ENCODE assay signal across 13 cellular contexts in the genomic region with DNA sequence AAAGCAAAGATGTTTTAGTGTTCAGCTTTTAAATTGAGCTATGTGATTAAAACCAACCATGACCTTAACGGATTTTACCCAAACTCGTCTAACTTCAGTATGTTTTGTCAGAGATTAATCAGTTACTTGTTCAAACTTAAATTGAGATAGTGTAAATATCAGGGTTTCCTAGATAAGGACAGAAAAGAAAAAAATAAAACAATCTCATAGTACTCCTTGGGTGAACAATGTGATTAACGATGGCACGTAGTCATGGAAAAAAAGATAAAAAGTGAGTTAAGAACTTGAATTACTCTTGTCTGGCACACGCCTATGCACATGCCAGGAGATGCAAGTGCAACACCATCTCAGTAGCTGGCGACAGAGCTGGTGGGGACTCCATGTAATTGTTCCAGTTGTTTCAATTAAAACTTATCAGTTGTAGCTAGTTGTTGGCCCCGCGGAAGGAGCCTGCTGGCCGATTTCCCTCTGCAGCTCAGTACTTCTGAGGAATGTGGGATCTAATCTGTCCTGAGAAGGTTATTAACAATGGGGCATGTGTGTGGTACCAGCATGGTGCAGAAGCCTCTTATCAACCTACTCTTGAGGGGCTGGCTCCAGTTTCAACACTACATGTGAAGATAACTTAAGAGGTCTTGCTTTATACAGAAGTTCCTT. TPM values are rescaled to one million over a fixed set of nuclear protein-coding genes. Genes with fewer than 3 reads are reported as not detected.
A peak's percentile ranks its signal among the peaks of the same experiment; 100 is the strongest.
DNase-seq lines count a peak whose midpoint lies in the region; TF ChIP-seq lines count a peak whose summit lies in the region.
"Had no signal": no experiment of that assay in that cellular context is flagged by ENCODE, and none has a peak within 500 bp of the region (broad histone marks: within the 10 kb centered on the region; RNA-seq: fewer than 3 reads in every experiment).

No MANE protein-coding gene starts in this region.

- TF ChIP-seq CTCF in HEK293 (tag by site-specific recombination; IDR thresholded peaks at IDR 0.05) (no peak), brain (conservative IDR thresholded peaks at IDR 0.05) (no peak), smooth muscle cell (IDR thresholded peaks at IDR 0.05; ENCODE audit: borderline replicate concordance, insufficient read depth, poor library complexity, severe bottlenecking) (no peak)

- H3K4me1 ChIP-seq in HEK293 (ENCODE audit: control insufficient read depth, insufficient read depth, low read length) = no peaks in the 10 kb centered on the region
- peaks cover 33% of the 10 kb centered on the region for H3K4me1 ChIP-seq in smooth muscle cell (ENCODE audit: low read depth)

- H3K4me1 Mint-ChIP-seq in brain = peaks cover 47% of the 10 kb centered on the region
- H3K4me1 Mint-ChIP-seq in activated CD4-positive, alpha-beta T cell treated with anti-CD3 and anti-CD28 coated beads, Interleukin-2, amount 10 ng/mL, durations not matched to agents 24 days and 14 days = no peaks in the 10 kb centered on the region

- no peak overlapping the region for H3K9ac ChIP-seq in smooth muscle cell (ENCODE audit: low read depth)

- H3K36me3 ChIP-seq in HEK293 (ENCODE audit: control insufficient read depth in 2 of 2, insufficient read depth in 1 of 2, low read length in 2 of 2) (no peaks in the 10 kb centered on the region), smooth muscle cell (ENCODE audit: low read depth) (no peaks in the 10 kb centered on the region)

- H2AFZ ChIP-seq in smooth muscle cell (ENCODE audit: low read depth) = no peak overlapping the region

- peak overlapping the region; percentile 83 to 93 (median 86) for H3K4me3 Mint-ChIP-seq in brain
- no peak overlapping the region for H3K4me3 Mint-ChIP-seq in activated CD4-positive, alpha-beta T cell treated with anti-CD3 and anti-CD28 coated beads, Interleukin-2, amount 10 ng/mL, durations not matched to agents 24 days and 14 days

- intact Hi-C loops in activated CD4-positive, alpha-beta T cell treated with anti-CD3 and anti-CD28 coated beads, Interleukin-2, amount 10 ng/mL, durations not matched to agents 24 days and 14 days (cut with micrococcal nuclease) = no loop called here

- POLR2A ChIA-PET in HEK293 (lab: Yijun Ruan, JAX) = interaction anchor here (0.6 kb wide), 1 partner anchor 261 kb away, joined by 6 read pairs; no protein-coding TSS in a partner anchor

- H3F3A ChIP-seq in smooth muscle cell (ENCODE audit: low read depth) = no peaks in the 10 kb centered on the region

- H3K4me3 ChIP-seq in HEK293 (ENCODE audit: low read depth, low read length) (no peak overlapping the region), smooth muscle cell (peak overlapping the region; percentile 40)

- H3K27me3 ChIP-seq in smooth muscle cell (ENCODE audit: low read depth) = peaks cover 89% of the 10 kb centered on the region

- H3K4me2 ChIP-seq in smooth muscle cell = peak overlapping the region; percentile 82

- H3K27me3 Mint-ChIP-seq in brain = peaks cover 64% of the 10 kb centered on the region
- peaks cover 60% of the 10 kb centered on the region for H3K27me3 Mint-ChIP-seq in activated CD4-positive, alpha-beta T cell treated with anti-CD3 and anti-CD28 coated beads, Interleukin-2, amount 10 ng/mL, durations not matched to agents 24 days and 14 days

- H4K20me1 ChIP-seq in smooth muscle cell (ENCODE audit: low read depth) = no peaks in the 10 kb centered on the region

- DNase-seq in left kidney (ENCODE audit: low read depth, low spot score) = peak; percentile 82
- no peak for DNase-seq in smooth muscle cell (lab: John Stamatoyannopoulos, UW; ENCODE audit: unreplicated experiment)
- no peak for DNase-seq in midbrain (lab: John Stamatoyannopoulos, UW)
- no peak for DNase-seq in activated CD4-positive, alpha-beta T cell treated with anti-CD3 and anti-CD28 coated beads, Interleukin-2, amount 10 ng/mL, durations not matched to agents 24 days and 14 days
- no peak for DNase-seq in SKM-1 (lab: John Stamatoyannopoulos, UW; ENCODE audit: unreplicated experiment)
- DNase-seq: activated naive CD4-positive, alpha-beta T cell treated with Interleukin-2 at 50 U/mL for 16 hours; central memory CD4-positive, alpha-beta T cell; NCI-H82; SHP77 treated with DMSO at 0.1 percent for 48 hours had no signal

- WGBS in smooth muscle cell (ENCODE audit: low lambda C conversion rate) = 57% methylated on average over 9 of the region's 9 CpGs

- no peaks in the 10 kb centered on the region for H3K79me2 ChIP-seq in smooth muscle cell (ENCODE audit: low read depth)

- H3K27ac ChIP-seq in HEK293 (ENCODE audit: extremely low read depth, low read depth, low read length) (no peak overlapping the region), smooth muscle cell (ENCODE audit: low read depth) (no peak overlapping the region)

- peak overlapping the region in 4 of 5 experiments; percentile 37 to 87 (median 74) for H3K27ac Mint-ChIP-seq in brain
- H3K27ac Mint-ChIP-seq in activated CD4-positive, alpha-beta T cell treated with anti-CD3 and anti-CD28 coated beads, Interleukin-2, amount 10 ng/mL, durations not matched to agents 24 days and 14 days = no peak overlapping the region

- no peaks in the 10 kb centered on the region for H3K36me3 Mint-ChIP-seq in brain
- no peaks in the 10 kb centered on the region for H3K36me3 Mint-ChIP-seq in activated CD4-positive, alpha-beta T cell treated with anti-CD3 and anti-CD28 coated beads, Interleukin-2, amount 10 ng/mL, durations not matched to agents 24 days and 14 days (ENCODE audit: low read depth)

- CTCF ChIA-PET in HEK293 (lab: Yijun Ruan, JAX) = interaction anchor here (0.7 kb wide), 2 partner anchors 49 to 520 kb away, joined by 3 read pairs; no protein-coding TSS in a partner anchor

- H3K9me3 Mint-ChIP-seq in brain = peaks cover 2 to 5% (median 4%) of the 10 kb centered on the region in 5 experiments
- H3K9me3 Mint-ChIP-seq in activated CD4-positive, alpha-beta T cell treated with anti-CD3 and anti-CD28 coated beads, Interleukin-2, amount 10 ng/mL, durations not matched to agents 24 days and 14 days = no peaks in the 10 kb centered on the region

- no peaks in the 10 kb centered on the region for H3K9me3 ChIP-seq in HEK293 (ENCODE audit: control insufficient read depth, insufficient read depth, low read depth, low read length)
- H3K9me3 ChIP-seq in smooth muscle cell (replicated peaks; ENCODE audit: low read depth) = no peaks in the 10 kb centered on the region

TF ChIP-seq in HEK293, 187 proteins besides CTCF, POLR2A, EP300 and RAD21:
- TF ChIP-seq ZIC2 (tag by site-specific recombination; IDR thresholded peaks at IDR 0.05) = peak; percentile 34; the same call in 1 of the 2 replicates
- TF ChIP-seq, protein P1, sequence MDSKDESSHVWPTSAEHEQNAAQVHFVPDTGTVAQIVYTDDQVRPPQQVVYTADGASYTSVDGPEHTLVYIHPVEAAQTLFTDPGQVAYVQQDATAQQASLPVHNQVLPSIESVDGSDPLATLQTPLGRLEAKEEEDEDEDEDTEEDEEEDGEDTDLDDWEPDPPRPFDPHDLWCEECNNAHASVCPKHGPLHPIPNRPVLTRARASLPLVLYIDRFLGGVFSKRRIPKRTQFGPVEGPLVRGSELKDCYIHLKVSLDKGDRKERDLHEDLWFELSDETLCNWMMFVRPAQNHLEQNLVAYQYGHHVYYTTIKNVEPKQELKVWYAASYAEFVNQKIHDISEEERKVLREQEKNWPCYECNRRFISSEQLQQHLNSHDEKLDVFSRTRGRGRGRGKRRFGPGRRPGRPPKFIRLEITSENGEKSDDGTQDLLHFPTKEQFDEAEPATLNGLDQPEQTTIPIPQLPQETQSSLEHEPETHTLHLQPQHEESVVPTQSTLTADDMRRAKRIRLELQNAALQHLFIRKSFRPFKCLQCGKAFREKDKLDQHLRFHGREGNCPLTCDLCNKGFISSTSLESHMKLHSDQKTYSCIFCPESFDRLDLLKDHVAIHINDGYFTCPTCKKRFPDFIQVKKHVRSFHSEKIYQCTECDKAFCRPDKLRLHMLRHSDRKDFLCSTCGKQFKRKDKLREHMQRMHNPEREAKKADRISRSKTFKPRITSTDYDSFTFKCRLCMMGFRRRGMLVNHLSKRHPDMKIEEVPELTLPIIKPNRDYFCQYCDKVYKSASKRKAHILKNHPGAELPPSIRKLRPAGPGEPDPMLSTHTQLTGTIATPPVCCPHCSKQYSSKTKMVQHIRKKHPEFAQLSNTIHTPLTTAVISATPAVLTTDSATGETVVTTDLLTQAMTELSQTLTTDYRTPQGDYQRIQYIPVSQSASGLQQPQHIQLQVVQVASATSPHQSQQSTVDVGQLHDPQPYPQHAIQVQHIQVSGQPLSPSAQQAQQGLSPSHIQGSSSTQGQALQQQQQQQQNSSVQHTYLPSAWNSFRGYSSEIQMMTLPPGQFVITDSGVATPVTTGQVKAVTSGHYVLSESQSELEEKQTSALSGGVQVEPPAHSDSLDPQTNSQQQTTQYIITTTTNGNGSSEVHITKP (tag by site-specific recombination; IDR thresholded peaks at IDR 0.05) = no peak
- TF ChIP-seq, protein P2, sequence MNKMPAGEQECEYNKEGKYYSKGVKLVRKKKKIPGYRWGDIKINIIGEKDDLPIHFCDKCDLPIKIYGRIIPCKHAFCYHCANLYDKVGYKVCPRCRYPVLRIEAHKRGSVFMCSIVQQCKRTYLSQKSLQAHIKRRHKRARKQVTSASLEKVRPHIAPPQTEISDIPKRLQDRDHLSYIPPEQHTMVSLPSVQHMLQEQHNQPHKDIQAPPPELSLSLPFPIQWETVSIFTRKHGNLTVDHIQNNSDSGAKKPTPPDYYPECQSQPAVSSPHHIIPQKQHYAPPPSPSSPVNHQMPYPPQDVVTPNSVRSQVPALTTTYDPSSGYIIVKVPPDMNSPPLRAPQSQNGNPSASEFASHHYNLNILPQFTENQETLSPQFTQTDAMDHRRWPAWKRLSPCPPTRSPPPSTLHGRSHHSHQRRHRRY (tag by site-specific recombination; IDR thresholded peaks at IDR 0.05) = no peak
- no peak for TF ChIP-seq ZNF157 (tag by site-specific recombination; IDR thresholded peaks at IDR 0.05)
- TF ChIP-seq TRIM28 (IDR thresholded peaks at IDR 0.05; ENCODE audit: borderline replicate concordance, low read length) = peak; percentile 45; the same call in 1 of the 2 replicates
- TF ChIP-seq ZNF211 (tag by site-specific recombination; IDR thresholded peaks at IDR 0.05; ENCODE audit: low read depth) = no peak
- TF ChIP-seq TCF7L2 (IDR thresholded peaks at IDR 0.05; ENCODE audit: borderline replicate concordance, low read depth, low read length) = peak; percentile 35; the same call in 1 of the 2 replicates

RNA-seq across cellular contexts. Expression of a gene that starts 3.0 kb away (rescaled TPM):
- 1.7 TPM for polyA plus RNA-seq in brain (ENCODE audit: insufficient read depth, low read depth, low replicate concordance)
- 1.7 and 2.2 TPM in 2 replicates for total RNA-seq in smooth muscle cell
- polyA plus RNA-seq in smooth muscle cell = 0.07 TPM in 1 of 2 replicates, not detected in the other
- not detected in 2 replicates for total RNA-seq in activated CD4-positive, alpha-beta T cell treated with anti-CD3 and anti-CD28 coated beads, Interleukin-2, amount 10 ng/mL, durations not matched to agents 24 days and 14 days
- total RNA-seq: activated CD8-positive, alpha-beta memory T cell treated with anti-CD3 and anti-CD28 coated beads for 36 hours; fibroblast of lung had no signal
- polyA plus RNA-seq: fibroblast of lung had no signal
